Comparison of ENCODE assay signal across 7 cellular contexts in the genomic region with DNA sequence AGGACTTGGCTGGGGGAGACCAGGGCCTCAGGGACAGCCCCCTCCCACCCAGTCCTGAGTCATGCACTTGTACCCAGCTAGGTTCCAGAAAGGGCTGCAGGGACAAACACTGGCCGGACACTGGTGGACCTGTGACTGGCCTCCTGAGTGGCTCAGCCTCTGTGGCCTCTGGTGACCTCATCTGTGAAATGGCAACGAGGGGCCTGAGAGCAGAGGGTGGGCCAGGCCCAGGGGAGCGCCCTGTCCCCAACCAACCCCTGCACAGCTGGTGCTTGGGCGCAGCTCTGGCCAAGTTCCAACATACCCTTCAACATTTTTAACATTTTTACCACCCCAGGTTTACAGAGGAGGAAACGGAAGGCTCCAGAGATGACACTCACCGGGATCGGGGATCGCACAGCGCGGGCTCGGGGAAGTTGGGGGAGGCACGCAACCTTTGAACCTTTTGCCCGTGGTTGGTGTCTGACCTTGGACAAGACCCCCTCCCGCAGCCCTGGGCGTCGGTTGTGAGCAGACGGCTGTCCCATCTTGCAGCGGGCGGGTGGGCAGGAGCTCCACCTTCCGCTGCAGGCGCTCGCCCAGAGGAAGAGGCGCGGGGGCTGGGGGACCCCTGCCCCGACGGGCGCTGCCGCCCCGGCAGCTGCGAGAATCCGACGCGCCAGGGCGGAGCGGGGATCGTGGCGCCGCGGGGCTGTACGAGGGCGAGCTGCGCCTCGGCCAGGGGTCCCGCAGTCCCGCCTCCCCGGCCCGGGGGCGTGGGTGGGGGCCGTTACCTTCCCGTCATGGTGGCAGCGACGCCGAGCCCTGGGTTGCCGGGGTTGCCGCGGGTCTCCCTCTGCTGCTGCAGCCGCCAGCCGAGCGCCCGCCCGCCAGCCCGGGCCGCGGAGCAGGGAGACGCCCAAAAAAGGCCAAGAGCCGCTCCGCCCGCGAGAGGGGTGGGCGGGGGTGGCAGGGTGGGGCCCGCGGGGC. TPM values are rescaled to one million over a fixed set of nuclear protein-coding genes. Genes with fewer than 3 reads are reported as not detected.
DNase-seq lines count a peak whose midpoint lies in the region; ATAC-seq lines count a peak whose summit lies in the region.

No MANE protein-coding gene starts in this region.

- peaks cover 0 to 2% (median 0%) of the 10 kb centered on the region in 7 donors for H3K9me3 Mint-ChIP-seq in naive B cell

- ATAC-seq in esophagus mucosa: peak; percentile 38
- ATAC-seq in naive B cell (ENCODE audit: low read depth in 2 of 2): peak; percentile 70 to 72

- peaks cover 8% of the 10 kb centered on the region; the same call in 1 of the 2 replicates for H3K27me3 ChIP-seq in HAP-1 (ENCODE audit: low read depth)

- H3K27me3 Mint-ChIP-seq in naive B cell: peaks cover 30 to 75% (median 59%) of the 10 kb centered on the region in 3 donors

- H3K9me3 ChIP-seq in HAP-1: no peaks in the 10 kb centered on the region

- no peaks in the 10 kb centered on the region for H3K36me3 ChIP-seq in HAP-1 (replicated peaks)

- peak overlapping the region; percentile 27 for H3K4me3 ChIP-seq in HAP-1

- peak overlapping the region; percentile 70 to 89 (median 84) for H3K4me3 Mint-ChIP-seq in naive B cell

- DNase-seq in HAP-1 (ENCODE audit: low spot score in 2 of 2) (peak in 1 of 2 experiments; percentile 52), naive B cell (peak; percentile 37), hypothalamus (lab: John Stamatoyannopoulos, UW) (no peak), NCI-H2081 (lab: John Stamatoyannopoulos, UW) (no peak), NCI-H187 treated with DMSO at 0.1 percent for 48 hours (lab: John Stamatoyannopoulos, UW) (no peak)
- DNase-seq in activated CD4-positive, alpha-beta T cell treated with anti-CD3 and anti-CD28 coated beads, Interleukin-2, amount 50 U/mL, for 48 hours: peak; percentile 18 to 20

- H3K36me3 Mint-ChIP-seq in naive B cell: no peaks in the 10 kb centered on the region

- in situ Hi-C loops in HAP-1 (cut with MboI; ENCODE audit: low sequenced_read_pairs): no loop called here

- H3K4me1 ChIP-seq in HAP-1: no peaks in the 10 kb centered on the region

- H3K4me1 Mint-ChIP-seq in naive B cell: peaks cover 15 to 30% (median 15%) of the 10 kb centered on the region in 3 donors

- peak overlapping the region in 3 of 6 donors; percentile 37 to 61 (median 59) for H3K27ac Mint-ChIP-seq in naive B cell

RNA-seq across cellular contexts. Expression of a gene that starts 0.8 kb away (rescaled TPM):
- total RNA-seq in esophagus mucosa: 6.0 TPM
- 10 to 100 TPM; 11.2 to 60.4 (median 27.7) TPM for polyA plus RNA-seq in naive B cell (ENCODE audit: low read depth in 6 of 6)

RNA-seq across cellular contexts. Expression of a gene that starts 26.8 kb away (rescaled TPM):
- 3.6 TPM for total RNA-seq in esophagus mucosa
- polyA plus RNA-seq in naive B cell (ENCODE audit: low read depth in 6 of 6): 1 to 10 TPM in 3 of 6 donors, under 1 TPM in 2, not detected in 1; 0.28 to 3.0 (median 2.8) TPM

RNA-seq across cellular contexts. Expression of a gene that starts 28.6 kb away (rescaled TPM):
- total RNA-seq in esophagus mucosa: not detected
- not detected for polyA plus RNA-seq in naive B cell (ENCODE audit: low read depth in 6 of 6)

Comparison
In these comparisons a context has a peak if more than half of its experiments do, and no peak if none do; other contexts are left out.
1. DNase-seq: peak in activated CD4-positive, alpha-beta T cell treated with anti-CD3 and anti-CD28 coated beads, Interleukin-2, amount 50 U/mL, for 48 hours (2 of 2) and naive B cell (single experiment); none in hypothalamus (0 of 51), NCI-H2081 (0 of 2) and NCI-H187 treated with DMSO at 0.1 percent for 48 hours (single experiment).